ENCODE assay signal across 18 cellular contexts in the genomic region with DNA sequence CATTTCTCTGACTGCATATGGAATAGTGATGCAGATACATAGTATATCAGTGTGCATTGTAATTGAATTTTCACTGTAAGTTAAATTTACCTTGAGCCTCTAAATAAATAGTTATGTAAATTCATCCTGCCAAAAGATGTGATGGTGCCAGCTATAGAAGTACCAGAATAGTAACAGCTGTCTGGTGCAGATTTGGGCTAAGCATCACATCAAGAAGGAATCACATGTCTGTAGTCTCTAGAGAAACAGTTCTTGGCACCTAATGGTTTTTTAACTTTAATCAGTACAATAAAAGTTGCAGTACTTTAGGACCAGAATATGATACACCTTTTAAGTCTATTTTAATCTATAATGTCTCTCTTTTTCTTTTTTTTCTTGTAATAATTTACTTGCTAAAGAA.
"Had no signal": no experiment of that assay in that cellular context is flagged by ENCODE, and none has a peak within 500 bp of the region (broad histone marks: within the 10 kb centered on the region; RNA-seq: fewer than 3 reads in every experiment).

No MANE protein-coding gene starts in this region.

- H3K27ac Mint-ChIP-seq: activated CD4-positive, alpha-beta T cell treated with anti-CD3 and anti-CD28 coated beads, Interleukin-2, amount 10 ng/mL, durations not matched to agents 7 days and 5 days; activated naive CD8-positive, alpha-beta T cell treated with anti-CD3 and anti-CD28 coated beads, Interleukin-2, amount 10 ng/mL, durations not matched to agents 7 days and 5 days; nephron progenitor cell; stimulated activated effector memory CD8-positive, alpha-beta T cell treated with anti-CD3 and anti-CD28 coated beads, Interleukin-12 subunit alpha, Interleukin-12 subunit beta, amount 100 ng/mL, for 72 hours had no signal

- H3K4me3 ChIP-seq: gastrocnemius medialis, tibial artery, uterus had no signal

- H3K36me3 ChIP-seq: uterus had no signal

- H3K9me3 ChIP-seq: gastrocnemius medialis, tibial artery, uterus had no signal

- ATAC-seq: gastrocnemius medialis; stimulated activated effector memory CD8-positive, alpha-beta T cell treated with anti-CD3 and anti-CD28 coated beads, Interleukin-12 subunit alpha, Interleukin-12 subunit beta, amount 100 ng/mL, for 72 hours had no signal

- H3K27ac ChIP-seq: tibial artery, uterus had no signal

- H3K4me1 ChIP-seq: uterus had no signal

- H3K27me3 ChIP-seq: gastrocnemius medialis, tibial artery, uterus had no signal

- FAIRE-seq: keratinocyte had no signal

- DNase-seq: activated CD4-positive, alpha-beta T cell treated with anti-CD3 and anti-CD28 coated beads, Interleukin-2, amount 10 ng/mL, durations not matched to agents 7 days and 5 days; activated CD4-positive, CD25-positive, alpha-beta regulatory T cell; activated CD8-positive, alpha-beta memory T cell treated with anti-CD3 and anti-CD28 coated beads for 24 hours; activated gamma-delta T cell treated with Interleukin-2 at 50 U/mL for 16 hours; activated naive CD8-positive, alpha-beta T cell treated with anti-CD3 and anti-CD28 coated beads, Interleukin-2, amount 10 ng/mL, durations not matched to agents 7 days and 5 days; cortex of kidney; effector CD8-positive, alpha-beta T cell; gastrocnemius medialis; mesenchymal stem cell; nephron progenitor cell; occipital lobe; stimulated activated CD4-positive, alpha-beta T cell treated with anti-CD3 and anti-CD28 coated beads, Interleukin-12 subunit alpha, Interleukin-12 subunit beta, amount 100 ng/mL, for 4 hours; stimulated activated CD4-positive, alpha-beta T cell treated with anti-CD3 and anti-CD28 coated beads, Interleukin-2, amount 100 ng/mL, for 24 hours; tibial artery; uterus had no signal

- H3K9me3 Mint-ChIP-seq: central memory CD8-positive, alpha-beta T cell; stimulated activated effector memory CD8-positive, alpha-beta T cell treated with anti-CD3 and anti-CD28 coated beads, Interleukin-12 subunit alpha, Interleukin-12 subunit beta, amount 100 ng/mL, for 72 hours had no signal
